In genomic region chr15:41513282-41514227, GRCh38 we compare ENCODE assay signal across 1 cellular context.
TF ChIP-seq lines count a peak whose summit lies in the region.

Gene LTK (minus strand): TSS chr15:41513827. CDS start chr15:41513709, 118 bp downstream.

TF ChIP-seq in K562, 482 proteins besides CTCF, POLR2A, EP300 and RAD21 (continued from another document and continues in another):
- peak; percentile 69 for TF ChIP-seq ZNF592 (IDR thresholded peaks at IDR 0.05)
- no peak for TF ChIP-seq RFX7 (CRISPR knock-in tag; IDR thresholded peaks at IDR 0.05)
- no peak for TF ChIP-seq ZNF253 (CRISPR knock-in tag; conservative IDR thresholded peaks at IDR 0.05)
- peak; percentile 90 for TF ChIP-seq PKNOX1 (IDR thresholded peaks at IDR 0.05)
- peak; percentile 34 for TF ChIP-seq CHD1 (IDR thresholded peaks at IDR 0.05; ENCODE audit: low read length)
- no peak for TF ChIP-seq TAF7 (tag; IDR thresholded peaks at IDR 0.05)
- TF ChIP-seq RAD51 (IDR thresholded peaks at IDR 0.05; ENCODE audit: borderline replicate concordance, low read depth): no peak
- TF ChIP-seq ESRRA (IDR thresholded peaks at IDR 0.05; ENCODE audit: borderline replicate concordance, low read depth): peak; percentile 66; the same call in 1 of the 2 replicates
- TF ChIP-seq TRIM28 (IDR thresholded peaks at IDR 0.05): no peak
- peak in 1 of 2 experiments; percentile 74; a peak in 3 of 4 replicates for TF ChIP-seq SIN3A (IDR thresholded peaks at IDR 0.05; ENCODE audit: borderline replicate concordance in 2 of 2, control insufficient read depth in 1 of 2, low read depth in 2 of 2, low read length in 2 of 2)
- peak; percentile 39; the same call in 1 of the 2 replicates for TF ChIP-seq MYC (IDR thresholded peaks at IDR 0.05; ENCODE audit: low read depth, low read length)
- no peak for TF ChIP-seq MYC (CRISPR knock-in tag; IDR thresholded peaks at IDR 0.05; ENCODE audit: borderline replicate concordance, low read depth)
- TF ChIP-seq C11orf30 (IDR thresholded peaks at IDR 0.05; ENCODE audit: low read depth): no peak
- TF ChIP-seq CBFA2T3 (IDR thresholded peaks at IDR 0.05): peak; percentile 15
- TF ChIP-seq ZNF384 (IDR thresholded peaks at IDR 0.05; ENCODE audit: low read depth, low read length): no peak
- no peak for TF ChIP-seq NFE2L1 (tag; IDR thresholded peaks at IDR 0.05; ENCODE audit: borderline replicate concordance, low read depth)
- no peak for TF ChIP-seq ELF2 (CRISPR knock-in tag; IDR thresholded peaks at IDR 0.05)
- TF ChIP-seq, protein P1, sequence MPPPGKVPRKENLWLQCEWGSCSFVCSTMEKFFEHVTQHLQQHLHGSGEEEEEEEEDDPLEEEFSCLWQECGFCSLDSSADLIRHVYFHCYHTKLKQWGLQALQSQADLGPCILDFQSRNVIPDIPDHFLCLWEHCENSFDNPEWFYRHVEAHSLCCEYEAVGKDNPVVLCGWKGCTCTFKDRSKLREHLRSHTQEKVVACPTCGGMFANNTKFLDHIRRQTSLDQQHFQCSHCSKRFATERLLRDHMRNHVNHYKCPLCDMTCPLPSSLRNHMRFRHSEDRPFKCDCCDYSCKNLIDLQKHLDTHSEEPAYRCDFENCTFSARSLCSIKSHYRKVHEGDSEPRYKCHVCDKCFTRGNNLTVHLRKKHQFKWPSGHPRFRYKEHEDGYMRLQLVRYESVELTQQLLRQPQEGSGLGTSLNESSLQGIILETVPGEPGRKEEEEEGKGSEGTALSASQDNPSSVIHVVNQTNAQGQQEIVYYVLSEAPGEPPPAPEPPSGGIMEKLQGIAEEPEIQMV (tag; conservative IDR thresholded peaks at IDR 0.05; ENCODE audit: low read depth): no peak
- TF ChIP-seq GTF2E2 (tag; IDR thresholded peaks at IDR 0.05): no peak
- no peak for TF ChIP-seq RHOXF2B (CRISPR knock-in tag; conservative IDR thresholded peaks at IDR 0.05)
- no peak for TF ChIP-seq HOXB6 (CRISPR knock-in tag; IDR thresholded peaks at IDR 0.05; ENCODE audit: borderline replicate concordance)
- no peak for TF ChIP-seq ZNF232 (CRISPR knock-in tag; IDR thresholded peaks at IDR 0.05)
- no peak for TF ChIP-seq RFX1 (IDR thresholded peaks at IDR 0.05)
- no peak for TF ChIP-seq MYBL2 (IDR thresholded peaks at IDR 0.05; ENCODE audit: low read depth)
- no peak for TF ChIP-seq MYBL2 (CRISPR knock-in tag; IDR thresholded peaks at IDR 0.05; ENCODE audit: borderline replicate concordance)
- TF ChIP-seq, protein P2, sequence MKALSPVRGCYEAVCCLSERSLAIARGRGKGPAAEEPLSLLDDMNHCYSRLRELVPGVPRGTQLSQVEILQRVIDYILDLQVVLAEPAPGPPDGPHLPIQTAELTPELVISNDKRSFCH (CRISPR knock-in tag; IDR thresholded peaks at IDR 0.05): no peak
- TF ChIP-seq, protein P2 (tag; IDR thresholded peaks at IDR 0.05): peak; percentile 56; the same call in 1 of the 2 replicates
- TF ChIP-seq SAFB (IDR thresholded peaks at IDR 0.05; ENCODE audit: borderline replicate concordance, low read depth, low read length): no peak
- TF ChIP-seq RBM14 (IDR thresholded peaks at IDR 0.05; ENCODE audit: borderline replicate concordance, insufficient read depth, low read depth, low read length): 0 out of 2 replicates have a peak, but pooled peaks have one; percentile 20
- TF ChIP-seq RBFOX2 (IDR thresholded peaks at IDR 0.05; ENCODE audit: low read depth, low read length): peak; percentile 73
- TF ChIP-seq, protein P3, sequence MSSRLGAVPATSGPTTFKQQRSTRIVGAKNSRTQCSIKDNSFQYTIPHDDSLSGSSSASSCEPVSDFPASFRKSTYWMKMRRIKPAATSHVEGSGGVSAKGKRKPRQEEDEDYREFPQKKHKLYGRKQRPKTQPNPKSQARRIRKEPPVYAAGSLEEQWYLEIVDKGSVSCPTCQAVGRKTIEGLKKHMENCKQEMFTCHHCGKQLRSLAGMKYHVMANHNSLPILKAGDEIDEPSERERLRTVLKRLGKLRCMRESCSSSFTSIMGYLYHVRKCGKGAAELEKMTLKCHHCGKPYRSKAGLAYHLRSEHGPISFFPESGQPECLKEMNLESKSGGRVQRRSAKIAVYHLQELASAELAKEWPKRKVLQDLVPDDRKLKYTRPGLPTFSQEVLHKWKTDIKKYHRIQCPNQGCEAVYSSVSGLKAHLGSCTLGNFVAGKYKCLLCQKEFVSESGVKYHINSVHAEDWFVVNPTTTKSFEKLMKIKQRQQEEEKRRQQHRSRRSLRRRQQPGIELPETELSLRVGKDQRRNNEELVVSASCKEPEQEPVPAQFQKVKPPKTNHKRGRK (tag; IDR thresholded peaks at IDR 0.05): no peak
- no peak for TF ChIP-seq E2F4 (CRISPR knock-in tag; IDR thresholded peaks at IDR 0.05; ENCODE audit: low read depth)
- TF ChIP-seq SMAD2 (IDR thresholded peaks at IDR 0.05; ENCODE audit: low read depth, low read length): no peak
- TF ChIP-seq ZNF146 (CRISPR knock-in tag; IDR thresholded peaks at IDR 0.05; ENCODE audit: unreplicated experiment): no peak
- no peak for TF ChIP-seq ZNF561 (CRISPR knock-in tag; conservative IDR thresholded peaks at IDR 0.05)
- TF ChIP-seq HMGXB4 (CRISPR knock-in tag; IDR thresholded peaks at IDR 0.05): no peak
- no peak for TF ChIP-seq NR3C1 (CRISPR knock-in tag; IDR thresholded peaks at IDR 0.05)
- no peak for TF ChIP-seq ATF2 (CRISPR knock-in tag; IDR thresholded peaks at IDR 0.05)
- peak; percentile 66; the same call in 1 of the 2 replicates for TF ChIP-seq ZFP91 (CRISPR knock-in tag; IDR thresholded peaks at IDR 0.05)
- TF ChIP-seq THAP12 (CRISPR knock-in tag; IDR thresholded peaks at IDR 0.05): no peak
- TF ChIP-seq ZNF3 (CRISPR knock-in tag; IDR thresholded peaks at IDR 0.05): no peak
- no peak for TF ChIP-seq ZNF124 (CRISPR knock-in tag; IDR thresholded peaks at IDR 0.05)
- no peak for TF ChIP-seq WHSC1 (IDR thresholded peaks at IDR 0.05; ENCODE audit: low read length)
- no peak for TF ChIP-seq FOXK1 (CRISPR knock-in tag; IDR thresholded peaks at IDR 0.05; ENCODE audit: borderline replicate concordance)
- TF ChIP-seq KHSRP (IDR thresholded peaks at IDR 0.05): no peak
- no peak for TF ChIP-seq ETV5 (CRISPR knock-in tag; IDR thresholded peaks at IDR 0.05; ENCODE audit: low read depth)
- TF ChIP-seq TCF7 (IDR thresholded peaks at IDR 0.05; ENCODE audit: borderline replicate concordance): no peak
- no peak for TF ChIP-seq ZNF140 (CRISPR knock-in tag; IDR thresholded peaks at IDR 0.05)
- TF ChIP-seq LARP7 (IDR thresholded peaks at IDR 0.05): no peak
- TF ChIP-seq NEUROD1 (IDR thresholded peaks at IDR 0.05; ENCODE audit: borderline replicate concordance, low read depth, low read length, partially characterized antibody): no peak
- TF ChIP-seq SRSF9 (IDR thresholded peaks at IDR 0.05; ENCODE audit: borderline replicate concordance, low read depth, low read length): no peak
- TF ChIP-seq TSC22D4 (tag; IDR thresholded peaks at IDR 0.05): no peak
- no peak for TF ChIP-seq NR2C2 (CRISPR knock-in tag; IDR thresholded peaks at IDR 0.05)
- TF ChIP-seq NR2C2 (tag; IDR thresholded peaks at IDR 0.05): 0 out of 2 replicates have a peak, but pooled peaks have one; percentile 1
